Comparison of ENCODE assay signal across 8 cellular contexts in the genomic region with DNA sequence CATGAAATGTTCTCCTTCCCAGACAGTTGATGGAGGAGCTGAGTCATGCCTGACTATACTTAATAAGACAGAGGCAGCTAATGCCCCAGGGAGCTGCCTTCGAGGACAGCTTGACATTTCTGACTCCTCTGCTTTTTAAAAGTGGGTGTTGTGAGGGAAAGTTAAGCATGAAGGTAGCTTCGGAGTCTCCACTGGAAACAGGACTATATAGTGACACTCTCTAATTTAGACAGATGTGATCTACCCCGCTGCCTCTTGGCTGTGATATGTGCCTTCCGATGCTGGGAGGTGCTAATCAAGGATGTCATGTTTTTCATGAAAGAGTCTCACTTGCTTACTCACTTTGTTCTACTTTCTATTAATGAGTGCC.
A peak's percentile ranks its signal among the peaks of the same experiment; 100 is the strongest.
DNase-seq lines count a peak whose midpoint lies in the region; FAIRE-seq and TF ChIP-seq lines count a peak whose summit lies in the region.

No MANE protein-coding gene starts in this region.

- peaks cover 6% of the 10 kb centered on the region for H3K79me1 ChIP-seq in trophoblast cell (ENCODE audit: low read length)

- TF ChIP-seq CTCF in GM12865 (IDR thresholded peaks at IDR 0.05; ENCODE audit: insufficient read depth, low read depth, low read length, missing control alignments) (no peak), bronchial epithelial cell (IDR thresholded peaks at IDR 0.05; ENCODE audit: insufficient read depth, low read length, severe bottlenecking) (no peak), D721Med (IDR thresholded peaks at IDR 0.05; ENCODE audit: insufficient read depth, missing control alignments) (no peak)

- no peak overlapping the region for H2BK12ac ChIP-seq in trophoblast cell (ENCODE audit: low read length)

- no peaks in the 10 kb centered on the region for H3K79me2 ChIP-seq in trophoblast cell (ENCODE audit: control insufficient read depth, insufficient read depth, low read length, poor library complexity)

- no CpG with 5 or more reads among the region's 4 CpGs for WGBS in trophoblast cell (ENCODE audit: extremely low coverage, insufficient coverage, insufficient read length)

- no peak overlapping the region for H4K91ac ChIP-seq in trophoblast cell (ENCODE audit: low read depth, low read length)

- DNase-seq in GM12865 (ENCODE audit: low read depth) (peak; percentile 56), H4 (ENCODE audit: low spot score) (peak; percentile 38), NCI-H460 (ENCODE audit: extremely low read depth, low read depth) (peak; percentile 60), bronchial epithelial cell (ENCODE audit: low read depth) (peak; percentile 93), trophoblast cell (peak; percentile 95 to 96), D721Med (ENCODE audit: insufficient read length, low spot score) (no peak), HuH-7.5 (ENCODE audit: low spot score) (no peak), HUDEP-2 (lab: John Stamatoyannopoulos, UW; ENCODE audit: unreplicated experiment in 76 of 76) (no peak)

- H3K27ac ChIP-seq in trophoblast cell (ENCODE audit: low read depth, low read length), result peak overlapping the region; percentile 64

- H3K27me3 ChIP-seq in bronchial epithelial cell (ENCODE audit: control insufficient read depth, insufficient read depth, low read length) (no peaks in the 10 kb centered on the region), trophoblast cell (ENCODE audit: insufficient read depth, low read length) (no peaks in the 10 kb centered on the region)

- H2AK5ac ChIP-seq in trophoblast cell (ENCODE audit: low read length), result no peak overlapping the region

- no peak overlapping the region for H3K4me2 ChIP-seq in trophoblast cell (ENCODE audit: low read length)

- no peak overlapping the region for H3K14ac ChIP-seq in trophoblast cell (ENCODE audit: low read length)

- H3K23ac ChIP-seq in trophoblast cell (ENCODE audit: low read length), result no peak overlapping the region

- FAIRE-seq in bronchial epithelial cell (lab: Jason Lieb, UNC) (peak; percentile 36), D721Med (lab: Jason Lieb, UNC) (no peak)

- no peak overlapping the region for H2AFZ ChIP-seq in trophoblast cell (ENCODE audit: insufficient read depth, low read length, poor library complexity)

- H3K36me3 ChIP-seq in bronchial epithelial cell (ENCODE audit: control insufficient read depth, insufficient read depth, low read length) (peaks cover 1% of the 10 kb centered on the region), trophoblast cell (ENCODE audit: control insufficient read depth in 1 of 2, insufficient read depth in 2 of 2, low read length in 2 of 2) (no peaks in the 10 kb centered on the region)

- H4K8ac ChIP-seq in trophoblast cell (ENCODE audit: low read depth, low read length), result no peak overlapping the region

- H3K4me3 ChIP-seq in GM12865 (ENCODE audit: low read depth, low read length) (no peak overlapping the region), bronchial epithelial cell (ENCODE audit: low read depth, low read length) (no peak overlapping the region), trophoblast cell (ENCODE audit: low read depth, low read length) (no peak overlapping the region)

- no peak overlapping the region for H3K18ac ChIP-seq in trophoblast cell (ENCODE audit: low read length)

- H3K9me3 ChIP-seq in trophoblast cell (ENCODE audit: insufficient read depth, low read depth, low read length), result no peaks in the 10 kb centered on the region

- H3K4ac ChIP-seq in trophoblast cell (ENCODE audit: low read depth, low read length), result no peak overlapping the region

- H4K12ac ChIP-seq in trophoblast cell (ENCODE audit: low read depth, low read length), result no peak overlapping the region

- no peak overlapping the region for H2BK5ac ChIP-seq in trophoblast cell (ENCODE audit: low read depth, low read length, poor library complexity)

- no peak overlapping the region for H3K9ac ChIP-seq in trophoblast cell (ENCODE audit: low read length)

- H2BK120ac ChIP-seq in trophoblast cell (ENCODE audit: insufficient read depth, low read length, poor library complexity), result no peak overlapping the region

- H3K4me1 ChIP-seq in trophoblast cell (ENCODE audit: control insufficient read depth in 1 of 2, insufficient read depth in 2 of 2, low read length in 2 of 2), result peaks cover 2 to 9% of the 10 kb centered on the region in 2 experiments

Comparison
In these comparisons a context has a peak if more than half of its experiments do, and no peak if none do; other contexts are left out.
1. DNase-seq: peak in GM12865 (single experiment), H4 (single experiment), NCI-H460 (single experiment), bronchial epithelial cell (single experiment) and trophoblast cell (2 of 2); none in D721Med (single experiment), HuH-7.5 (single experiment) and HUDEP-2 (0 of 76).